ENCODE assay signal across 10 cellular contexts in genomic region chr9:41229408-41230401, GRCh38. TPM values are rescaled to one million over a fixed set of nuclear protein-coding genes. Genes with fewer than 3 reads are reported as not detected.
A peak's percentile ranks its signal among the peaks of the same experiment; 100 is the strongest.
DNase-seq lines count a peak whose midpoint lies in the region; ATAC-seq and TF ChIP-seq lines count a peak whose summit lies in the region.
"Had no signal": no experiment of that assay in that cellular context is flagged by ENCODE, and none has a peak within 500 bp of the region (broad histone marks: within the 10 kb centered on the region; RNA-seq: fewer than 3 reads in every experiment).

No MANE protein-coding gene starts in this region.

- peaks cover 0 to 4% (median 0%) of the 10 kb centered on the region in 9 donors for H3K27me3 ChIP-seq in heart left ventricle
- H3K27me3 ChIP-seq in left ventricle myocardium inferior (ENCODE audit: low read depth) = peaks cover 4% of the 10 kb centered on the region
- no peaks in the 10 kb centered on the region for H3K27me3 ChIP-seq in left lung

- no peaks in the 10 kb centered on the region for H3K9me3 Mint-ChIP-seq in activated naive CD8-positive, alpha-beta T cell treated with anti-CD3 and anti-CD28 coated beads, Interleukin-2, amount 50 U/mL, for 24 hours

- no peaks in the 10 kb centered on the region for H3K27me3 Mint-ChIP-seq in activated naive CD8-positive, alpha-beta T cell treated with anti-CD3 and anti-CD28 coated beads, Interleukin-2, amount 50 U/mL, for 24 hours
- H3K27me3 Mint-ChIP-seq: dendritic cell treated with granulocyte-macrophage colony-stimulating factor and Interleukin-4, amounts not matched to agents 40 ng/mL and 50 ng/mL, for 4 days had no signal

- H3K36me3 ChIP-seq in heart left ventricle = no peaks in the 10 kb centered on the region
- H3K36me3 ChIP-seq in left ventricle myocardium inferior = no peaks in the 10 kb centered on the region
- H3K36me3 ChIP-seq in left lung = no peaks in the 10 kb centered on the region

- peaks cover 3% of the 10 kb centered on the region for H3K4me1 Mint-ChIP-seq in activated naive CD8-positive, alpha-beta T cell treated with anti-CD3 and anti-CD28 coated beads, Interleukin-2, amount 50 U/mL, for 24 hours

- H3K36me3 Mint-ChIP-seq in activated naive CD8-positive, alpha-beta T cell treated with anti-CD3 and anti-CD28 coated beads, Interleukin-2, amount 50 U/mL, for 24 hours (ENCODE audit: low read depth) = no peaks in the 10 kb centered on the region

- H3K4me3 ChIP-seq in heart left ventricle = no peak overlapping the region
- H3K4me3 ChIP-seq in left ventricle myocardium inferior = no peak overlapping the region
- no peak overlapping the region for H3K4me3 ChIP-seq in left lung

- peak in 4 of 5 donors; percentile 8 to 66 (median 30) for DNase-seq in heart left ventricle
- DNase-seq in left ventricle myocardium inferior = no peak
- DNase-seq in activated naive CD8-positive, alpha-beta T cell treated with anti-CD3 and anti-CD28 coated beads, Interleukin-2, amount 50 U/mL, for 24 hours = peak; percentile 2
- DNase-seq in left lung = peak in 1 of 2 donors; percentile 82
- DNase-seq in NCI-H1417 treated with DMSO at 0.1 percent for 48 hours (lab: John Stamatoyannopoulos, UW) = no peak
- no peak for DNase-seq in NCI-H128 (lab: John Stamatoyannopoulos, UW; ENCODE audit: unreplicated experiment)
- DNase-seq: Caco-2 had no signal

- H3K9me3 ChIP-seq in heart left ventricle (peaks cover 0 to 10% (median under 1%) of the 10 kb centered on the region in 12 donors), left ventricle myocardium inferior (replicated peaks) (peaks cover 8% of the 10 kb centered on the region), left lung (peaks cover 0 to 11% of the 10 kb centered on the region in 2 donors)
- H3K9me3 ChIP-seq: Caco-2 had no signal

- ATAC-seq in heart left ventricle (peak; percentile 52 to 90 (median 73)), left lung (peak; percentile 80), HG02973 (IDR thresholded peaks at IDR 0.05; ENCODE audit: unreplicated experiment) (no peak), GM21381 (IDR thresholded peaks at IDR 0.05; ENCODE audit: unreplicated experiment) (no peak)
- ATAC-seq in activated naive CD8-positive, alpha-beta T cell treated with anti-CD3 and anti-CD28 coated beads, Interleukin-2, amount 50 U/mL, for 24 hours = peak; percentile 65

- 56 to 63% (median 60%) methylated on average over 7 of the region's 7 CpGs for WGBS in heart left ventricle, 4 donors

- H3K27ac Mint-ChIP-seq in activated naive CD8-positive, alpha-beta T cell treated with anti-CD3 and anti-CD28 coated beads, Interleukin-2, amount 50 U/mL, for 24 hours = no peak overlapping the region
- H3K27ac Mint-ChIP-seq: dendritic cell treated with granulocyte-macrophage colony-stimulating factor and Interleukin-4, amounts not matched to agents 40 ng/mL and 50 ng/mL, for 4 days had no signal

- H3K4me1 ChIP-seq in heart left ventricle (no peaks in the 10 kb centered on the region), left ventricle myocardium inferior (no peaks in the 10 kb centered on the region), left lung (no peaks in the 10 kb centered on the region)
- H3K4me1 ChIP-seq: Caco-2 had no signal

- TF ChIP-seq CTCF in heart left ventricle (IDR thresholded peaks at IDR 0.05) (no peak), left ventricle myocardium inferior (IDR thresholded peaks at IDR 0.05; ENCODE audit: borderline replicate concordance) (no peak), left lung (IDR thresholded peaks at IDR 0.05) (no peak)

- H3K27ac ChIP-seq in heart left ventricle (no peak overlapping the region), left ventricle myocardium inferior (replicated peaks) (no peak overlapping the region), left lung (no peak overlapping the region)

- no peak overlapping the region for H3K4me3 Mint-ChIP-seq in activated naive CD8-positive, alpha-beta T cell treated with anti-CD3 and anti-CD28 coated beads, Interleukin-2, amount 50 U/mL, for 24 hours
- H3K4me3 Mint-ChIP-seq: dendritic cell treated with granulocyte-macrophage colony-stimulating factor and Interleukin-4, amounts not matched to agents 40 ng/mL and 50 ng/mL, for 4 days had no signal

- no peak for TF ChIP-seq POLR2A in heart left ventricle (IDR thresholded peaks at IDR 0.05)

- intact Hi-C loops in heart left ventricle (cut with DNase I) (no loop called here), left ventricle myocardium inferior (cut with micrococcal nuclease) (no loop called here), left lung (cut with DNase I) (no loop called here)

RNA-seq across cellular contexts. Expression of gene ZNG1F, which starts 40.6 kb away (rescaled TPM):
- total RNA-seq in heart left ventricle (1 to 10 TPM in 8 of 9 donors, under 1 TPM in 1; 0.67 to 8.9 (median 1.7) TPM), left ventricle myocardium inferior (1.9 TPM), left lung (1 to 10 TPM; 4.4 to 8.7 TPM)
- polyA plus RNA-seq in heart left ventricle = 1 to 10 TPM; 2.2 to 3.3 TPM

Comparison
In these comparisons a context has a peak if more than half of its experiments do, and no peak if none do; other contexts are left out.
1. DNase-seq: peak in heart left ventricle (4 of 5) and activated naive CD8-positive, alpha-beta T cell treated with anti-CD3 and anti-CD28 coated beads, Interleukin-2, amount 50 U/mL, for 24 hours (single experiment); none in left ventricle myocardium inferior (single experiment), NCI-H1417 treated with DMSO at 0.1 percent for 48 hours (single experiment) and NCI-H128 (single experiment).
2. ATAC-seq: peak in heart left ventricle (4 of 4), activated naive CD8-positive, alpha-beta T cell treated with anti-CD3 and anti-CD28 coated beads, Interleukin-2, amount 50 U/mL, for 24 hours (single experiment) and left lung (single experiment); none in HG02973 (single experiment) and GM21381 (single experiment).